Comparison of ENCODE assay signal across 2 cellular contexts in the genomic region with DNA sequence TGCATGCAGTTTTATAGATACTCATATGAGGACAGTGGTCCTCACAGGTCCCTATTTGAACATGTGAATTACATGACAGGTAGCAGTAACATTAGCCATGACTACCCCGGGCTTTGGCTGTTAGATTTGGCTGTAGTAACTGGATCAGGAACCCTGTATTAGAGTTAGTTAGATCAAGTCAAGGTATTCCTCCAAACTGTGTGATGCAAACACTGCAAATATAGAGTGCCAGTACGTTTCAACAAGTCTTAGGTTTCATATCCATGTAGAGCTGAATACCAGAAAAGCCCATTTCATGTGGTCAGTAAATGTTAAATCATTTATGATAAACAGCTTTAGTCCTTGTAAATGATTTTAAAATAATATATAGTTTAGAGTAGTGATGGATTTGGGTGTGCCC.
TF ChIP-seq lines count a peak whose summit lies in the region.

No MANE protein-coding gene starts in this region.

TF ChIP-seq in liver, 16 proteins besides CTCF, POLR2A, EP300 and RAD21:
- TF ChIP-seq HNF4G (IDR thresholded peaks at IDR 0.05), result no peak
- TF ChIP-seq SP1 (IDR thresholded peaks at IDR 0.05), result no peak
- TF ChIP-seq, protein P1, sequence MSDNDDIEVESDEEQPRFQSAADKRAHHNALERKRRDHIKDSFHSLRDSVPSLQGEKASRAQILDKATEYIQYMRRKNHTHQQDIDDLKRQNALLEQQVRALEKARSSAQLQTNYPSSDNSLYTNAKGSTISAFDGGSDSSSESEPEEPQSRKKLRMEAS (IDR thresholded peaks at IDR 0.05), result no peak
- no peak for TF ChIP-seq FOXA1 (IDR thresholded peaks at IDR 0.05)
- no peak for TF ChIP-seq GABPA (IDR thresholded peaks at IDR 0.05 in 1 of 2, conservative IDR thresholded peaks at IDR 0.05 in 1 of 2)
- peak; percentile 7 for TF ChIP-seq REST (IDR thresholded peaks at IDR 0.05)
- TF ChIP-seq, protein P2, sequence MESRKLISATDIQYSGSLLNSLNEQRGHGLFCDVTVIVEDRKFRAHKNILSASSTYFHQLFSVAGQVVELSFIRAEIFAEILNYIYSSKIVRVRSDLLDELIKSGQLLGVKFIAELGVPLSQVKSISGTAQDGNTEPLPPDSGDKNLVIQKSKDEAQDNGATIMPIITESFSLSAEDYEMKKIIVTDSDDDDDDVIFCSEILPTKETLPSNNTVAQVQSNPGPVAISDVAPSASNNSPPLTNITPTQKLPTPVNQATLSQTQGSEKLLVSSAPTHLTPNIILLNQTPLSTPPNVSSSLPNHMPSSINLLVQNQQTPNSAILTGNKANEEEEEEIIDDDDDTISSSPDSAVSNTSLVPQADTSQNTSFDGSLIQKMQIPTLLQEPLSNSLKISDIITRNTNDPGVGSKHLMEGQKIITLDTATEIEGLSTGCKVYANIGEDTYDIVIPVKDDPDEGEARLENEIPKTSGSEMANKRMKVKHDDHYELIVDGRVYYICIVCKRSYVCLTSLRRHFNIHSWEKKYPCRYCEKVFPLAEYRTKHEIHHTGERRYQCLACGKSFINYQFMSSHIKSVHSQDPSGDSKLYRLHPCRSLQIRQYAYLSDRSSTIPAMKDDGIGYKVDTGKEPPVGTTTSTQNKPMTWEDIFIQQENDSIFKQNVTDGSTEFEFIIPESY (IDR thresholded peaks at IDR 0.05), result no peak
- TF ChIP-seq JUND (IDR thresholded peaks at IDR 0.05), result no peak
TF ChIP-seq in liver: peak in this region for 1.

TF ChIP-seq in HepG2, 621 proteins besides CTCF, POLR2A, EP300 and RAD21:
- TF ChIP-seq ZNF432 (CRISPR knock-in tag; IDR thresholded peaks at IDR 0.05; ENCODE audit: borderline replicate concordance), result no peak
- no peak for TF ChIP-seq EHMT2 (IDR thresholded peaks at IDR 0.05; ENCODE audit: borderline replicate concordance, low read depth, low read length)
- TF ChIP-seq ATF3 (CRISPR knock-in tag; IDR thresholded peaks at IDR 0.05), result no peak
- TF ChIP-seq ETV5 (CRISPR knock-in tag; IDR thresholded peaks at IDR 0.05; ENCODE audit: borderline replicate concordance), result no peak
- TF ChIP-seq FOXC1 (CRISPR knock-in tag; IDR thresholded peaks at IDR 0.05; ENCODE audit: borderline replicate concordance), result no peak
- TF ChIP-seq ZNF740 (CRISPR knock-in tag; IDR thresholded peaks at IDR 0.05), result no peak
- TF ChIP-seq ATM (IDR thresholded peaks at IDR 0.05; ENCODE audit: borderline replicate concordance), result no peak
- TF ChIP-seq ZNF607 (CRISPR knock-in tag; IDR thresholded peaks at IDR 0.05; ENCODE audit: borderline replicate concordance), result no peak
- no peak for TF ChIP-seq WIZ (CRISPR knock-in tag; IDR thresholded peaks at IDR 0.05)
- no peak for TF ChIP-seq ZNF326 (CRISPR knock-in tag; IDR thresholded peaks at IDR 0.05; ENCODE audit: borderline replicate concordance)
